13 cellular contexts compared by ENCODE assay signal in genomic region chr2:216765810-216766259, GRCh38.
DNase-seq lines count a peak whose midpoint lies in the region; ATAC-seq and TF ChIP-seq lines count a peak whose summit lies in the region.
"Had no signal": no experiment of that assay in that cellular context is flagged by ENCODE, and none has a peak within 500 bp of the region (broad histone marks: within the 10 kb centered on the region; RNA-seq: fewer than 3 reads in every experiment).

No MANE protein-coding gene starts in this region.

- H3K4me1 ChIP-seq in heart right ventricle, result peaks cover 0 to 30% (median 18%) of the 10 kb centered on the region in 9 donors

- peaks cover 30% of the 10 kb centered on the region for H3K27me3 Mint-ChIP-seq in osteocyte (ENCODE audit: unreplicated experiment)

- H3K4me3 Mint-ChIP-seq in osteocyte (ENCODE audit: unreplicated experiment), result peak overlapping the region; percentile 32
- H3K4me3 Mint-ChIP-seq: memory B cell, T-helper 17 cell had no signal

- H3K9me3 Mint-ChIP-seq in osteocyte (ENCODE audit: unreplicated experiment), result no peaks in the 10 kb centered on the region
- H3K9me3 Mint-ChIP-seq: memory B cell had no signal

- ATAC-seq in heart right ventricle (peak; percentile 75 to 90 (median 84)), HG02840 (IDR thresholded peaks at IDR 0.05; ENCODE audit: low FRiP score, unreplicated experiment) (no peak)
- ATAC-seq: esophagus mucosa, T-helper 17 cell had no signal

- DNase-seq in H7, result peak; percentile 85
- DNase-seq in NCI-H510A treated with DMSO at 0.1 percent for 48 hours (lab: John Stamatoyannopoulos, UW), result peak; percentile 95
- DNase-seq in heart right ventricle, result peak; percentile 45 to 48
- no peak for DNase-seq in osteocyte (ENCODE audit: extremely low spot score, unreplicated experiment)
- DNase-seq in H4 (ENCODE audit: low spot score), result no peak
- no peak for DNase-seq in DMS79 treated with DMSO at 0.1 percent for 48 hours (lab: John Stamatoyannopoulos, UW)
- no peak for DNase-seq in mucosa of gallbladder (ENCODE audit: low spot score)
- DNase-seq: activated CD8-positive, alpha-beta memory T cell treated with anti-CD3 and anti-CD28 coated beads for 24 hours; small intestine; T-helper 17 cell had no signal

- peak overlapping the region; percentile 10; the same call in 1 of the 2 replicates for H3K4me3 ChIP-seq in H7 (ENCODE audit: insufficient read depth, low read depth, low read length)
- no peak overlapping the region for H3K4me3 ChIP-seq in heart right ventricle

- WGBS in heart right ventricle, 2 donors, result 44 to 47% methylated on average over 9 of the region's 9 CpGs

- no peaks in the 10 kb centered on the region for H3K36me3 ChIP-seq in H7 (replicated peaks; ENCODE audit: control insufficient read depth, insufficient read depth, low read length)
- H3K36me3 ChIP-seq in heart right ventricle, result no peaks in the 10 kb centered on the region

- peaks cover 7% of the 10 kb centered on the region for H3K4me1 Mint-ChIP-seq in osteocyte (ENCODE audit: unreplicated experiment)
- H3K4me1 Mint-ChIP-seq: memory B cell had no signal

- H3K27ac ChIP-seq in heart right ventricle, result peak overlapping the region in 3 of 10 donors; percentile 41 to 71 (median 55)

- H3K27me3 ChIP-seq in H7 (ENCODE audit: control insufficient read depth, insufficient read depth, low read length) (no peaks in the 10 kb centered on the region; the same call in 1 of the 2 replicates), heart right ventricle (no peaks in the 10 kb centered on the region)

- H3K36me3 Mint-ChIP-seq in osteocyte (ENCODE audit: unreplicated experiment), result no peaks in the 10 kb centered on the region
- H3K36me3 Mint-ChIP-seq: memory B cell had no signal

- H3K9me3 ChIP-seq in heart right ventricle, result no peaks in the 10 kb centered on the region

- TF ChIP-seq CTCF in heart right ventricle (IDR thresholded peaks at IDR 0.05) (peak in 4 of 9 donors; percentile 14 to 41 (median 22)), osteocyte (IDR thresholded peaks at IDR 0.05) (no peak)

- H3K27ac Mint-ChIP-seq in osteocyte (ENCODE audit: unreplicated experiment), result no peak overlapping the region
- H3K27ac Mint-ChIP-seq: memory B cell, T-helper 17 cell had no signal

- intact Hi-C loops in heart right ventricle (cut with DNase I), result no loop called here

Comparison
In these comparisons a context has a peak if more than half of its experiments do, and no peak if none do; other contexts are left out.
1. DNase-seq: peak in H7 (single experiment), NCI-H510A treated with DMSO at 0.1 percent for 48 hours (single experiment) and heart right ventricle (2 of 2); none in osteocyte (single experiment), H4 (single experiment), DMS79 treated with DMSO at 0.1 percent for 48 hours (single experiment) and mucosa of gallbladder (single experiment).